Comparison of ENCODE assay signal across 2 cellular contexts in the genomic region with DNA sequence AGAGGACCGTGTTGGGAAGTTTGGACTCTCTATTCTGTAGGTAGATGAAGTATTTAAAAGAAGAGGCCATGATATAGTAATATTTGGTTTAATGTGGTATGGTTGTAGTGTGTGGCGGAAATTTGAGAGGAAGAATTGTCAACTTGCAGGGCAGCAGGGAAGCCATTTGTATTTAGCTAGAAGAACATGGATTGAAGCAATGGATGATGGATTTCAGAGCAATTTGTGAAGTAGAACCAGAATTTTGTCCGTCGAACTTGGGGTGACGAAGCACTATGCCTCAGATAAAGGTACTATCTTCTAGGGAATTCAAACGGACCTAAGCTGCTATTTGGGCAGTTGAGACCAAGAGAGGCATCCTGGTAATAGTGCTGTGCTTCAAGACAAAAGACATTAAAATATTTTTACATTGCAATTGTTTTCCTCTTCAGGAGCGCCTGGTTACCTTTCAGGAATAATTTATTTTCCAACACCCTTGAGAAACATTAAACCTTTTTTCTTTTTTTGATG.
A peak's percentile ranks its signal among the peaks of the same experiment; 100 is the strongest.
TF ChIP-seq lines count a peak whose summit lies in the region.

No MANE protein-coding gene starts in this region.

TF ChIP-seq in A549, 52 proteins besides CTCF, POLR2A, EP300 and RAD21 (continued from another document):
- TF ChIP-seq TFCP2L1 (CRISPR knock-in tag; IDR thresholded peaks at IDR 0.05) (no peak), PHF8 (IDR thresholded peaks at IDR 0.05; ENCODE audit: borderline replicate concordance, low read depth) (no peak), BHLHE40 (IDR thresholded peaks at IDR 0.05; ENCODE audit: low read depth, low read length) (no peak), FOSB (CRISPR knock-in tag; IDR thresholded peaks at IDR 0.05) (no peak), MAZ (IDR thresholded peaks at IDR 0.05; ENCODE audit: borderline replicate concordance, low read depth, low read length) (no peak), HOXB13 (CRISPR knock-in tag; IDR thresholded peaks at IDR 0.05; ENCODE audit: low read depth) (0 out of 2 replicates have a peak, but pooled peaks have one; percentile 61), JUNB (IDR thresholded peaks at IDR 0.05) (no peak)
- TF ChIP-seq, protein P1, sequence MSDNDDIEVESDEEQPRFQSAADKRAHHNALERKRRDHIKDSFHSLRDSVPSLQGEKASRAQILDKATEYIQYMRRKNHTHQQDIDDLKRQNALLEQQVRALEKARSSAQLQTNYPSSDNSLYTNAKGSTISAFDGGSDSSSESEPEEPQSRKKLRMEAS (IDR thresholded peaks at IDR 0.05), result no peak
- TF ChIP-seq, protein P2, sequence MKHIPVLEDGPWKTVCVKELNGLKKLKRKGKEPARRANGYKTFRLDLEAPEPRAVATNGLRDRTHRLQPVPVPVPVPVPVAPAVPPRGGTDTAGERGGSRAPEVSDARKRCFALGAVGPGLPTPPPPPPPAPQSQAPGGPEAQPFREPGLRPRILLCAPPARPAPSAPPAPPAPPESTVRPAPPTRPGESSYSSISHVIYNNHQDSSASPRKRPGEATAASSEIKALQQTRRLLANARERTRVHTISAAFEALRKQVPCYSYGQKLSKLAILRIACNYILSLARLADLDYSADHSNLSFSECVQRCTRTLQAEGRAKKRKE (CRISPR knock-in tag; IDR thresholded peaks at IDR 0.05; ENCODE audit: low read depth), result 0 out of 2 replicates have a peak, but pooled peaks have one; percentile 33
- TF ChIP-seq, protein P3, sequence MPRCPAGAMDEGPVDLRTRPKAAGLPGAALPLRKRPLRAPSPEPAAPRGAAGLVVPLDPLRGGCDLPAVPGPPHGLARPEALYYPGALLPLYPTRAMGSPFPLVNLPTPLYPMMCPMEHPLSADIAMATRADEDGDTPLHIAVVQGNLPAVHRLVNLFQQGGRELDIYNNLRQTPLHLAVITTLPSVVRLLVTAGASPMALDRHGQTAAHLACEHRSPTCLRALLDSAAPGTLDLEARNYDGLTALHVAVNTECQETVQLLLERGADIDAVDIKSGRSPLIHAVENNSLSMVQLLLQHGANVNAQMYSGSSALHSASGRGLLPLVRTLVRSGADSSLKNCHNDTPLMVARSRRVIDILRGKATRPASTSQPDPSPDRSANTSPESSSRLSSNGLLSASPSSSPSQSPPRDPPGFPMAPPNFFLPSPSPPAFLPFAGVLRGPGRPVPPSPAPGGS (IDR thresholded peaks at IDR 0.05), result no peak
TF ChIP-seq in A549: peak in this region for 2.

TF ChIP-seq in GM23338, 12 proteins besides CTCF, POLR2A, EP300 and RAD21 (continued from another document):
- TF ChIP-seq POLR2AphosphoS5 (IDR thresholded peaks at IDR 0.05; ENCODE audit: low read depth) (no peak), EZH2 (IDR thresholded peaks at IDR 0.05; ENCODE audit: low read depth, unreplicated experiment) (no peak), EZH2phosphoT487 (IDR thresholded peaks at IDR 0.05; ENCODE audit: unreplicated experiment) (no peak), STAT1 (IDR thresholded peaks at IDR 0.05; ENCODE audit: unreplicated experiment) (no peak), ZNF114 (CRISPR knock-in tag; IDR thresholded peaks at IDR 0.05) (no peak), NANOG (IDR thresholded peaks at IDR 0.05; ENCODE audit: borderline replicate concordance) (no peak), CREB1 (CRISPR knock-in tag; IDR thresholded peaks at IDR 0.05; ENCODE audit: low read depth) (no peak)
- TF ChIP-seq, protein P4, sequence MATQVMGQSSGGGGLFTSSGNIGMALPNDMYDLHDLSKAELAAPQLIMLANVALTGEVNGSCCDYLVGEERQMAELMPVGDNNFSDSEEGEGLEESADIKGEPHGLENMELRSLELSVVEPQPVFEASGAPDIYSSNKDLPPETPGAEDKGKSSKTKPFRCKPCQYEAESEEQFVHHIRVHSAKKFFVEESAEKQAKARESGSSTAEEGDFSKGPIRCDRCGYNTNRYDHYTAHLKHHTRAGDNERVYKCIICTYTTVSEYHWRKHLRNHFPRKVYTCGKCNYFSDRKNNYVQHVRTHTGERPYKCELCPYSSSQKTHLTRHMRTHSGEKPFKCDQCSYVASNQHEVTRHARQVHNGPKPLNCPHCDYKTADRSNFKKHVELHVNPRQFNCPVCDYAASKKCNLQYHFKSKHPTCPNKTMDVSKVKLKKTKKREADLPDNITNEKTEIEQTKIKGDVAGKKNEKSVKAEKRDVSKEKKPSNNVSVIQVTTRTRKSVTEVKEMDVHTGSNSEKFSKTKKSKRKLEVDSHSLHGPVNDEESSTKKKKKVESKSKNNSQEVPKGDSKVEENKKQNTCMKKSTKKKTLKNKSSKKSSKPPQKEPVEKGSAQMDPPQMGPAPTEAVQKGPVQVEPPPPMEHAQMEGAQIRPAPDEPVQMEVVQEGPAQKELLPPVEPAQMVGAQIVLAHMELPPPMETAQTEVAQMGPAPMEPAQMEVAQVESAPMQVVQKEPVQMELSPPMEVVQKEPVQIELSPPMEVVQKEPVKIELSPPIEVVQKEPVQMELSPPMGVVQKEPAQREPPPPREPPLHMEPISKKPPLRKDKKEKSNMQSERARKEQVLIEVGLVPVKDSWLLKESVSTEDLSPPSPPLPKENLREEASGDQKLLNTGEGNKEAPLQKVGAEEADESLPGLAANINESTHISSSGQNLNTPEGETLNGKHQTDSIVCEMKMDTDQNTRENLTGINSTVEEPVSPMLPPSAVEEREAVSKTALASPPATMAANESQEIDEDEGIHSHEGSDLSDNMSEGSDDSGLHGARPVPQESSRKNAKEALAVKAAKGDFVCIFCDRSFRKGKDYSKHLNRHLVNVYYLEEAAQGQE (IDR thresholded peaks at IDR 0.05; ENCODE audit: unreplicated experiment), result no peak
- TF ChIP-seq, protein P5, sequence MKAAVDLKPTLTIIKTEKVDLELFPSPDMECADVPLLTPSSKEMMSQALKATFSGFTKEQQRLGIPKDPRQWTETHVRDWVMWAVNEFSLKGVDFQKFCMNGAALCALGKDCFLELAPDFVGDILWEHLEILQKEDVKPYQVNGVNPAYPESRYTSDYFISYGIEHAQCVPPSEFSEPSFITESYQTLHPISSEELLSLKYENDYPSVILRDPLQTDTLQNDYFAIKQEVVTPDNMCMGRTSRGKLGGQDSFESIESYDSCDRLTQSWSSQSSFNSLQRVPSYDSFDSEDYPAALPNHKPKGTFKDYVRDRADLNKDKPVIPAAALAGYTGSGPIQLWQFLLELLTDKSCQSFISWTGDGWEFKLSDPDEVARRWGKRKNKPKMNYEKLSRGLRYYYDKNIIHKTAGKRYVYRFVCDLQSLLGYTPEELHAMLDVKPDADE (IDR thresholded peaks at IDR 0.05), result no peak
- TF ChIP-seq, protein P6, sequence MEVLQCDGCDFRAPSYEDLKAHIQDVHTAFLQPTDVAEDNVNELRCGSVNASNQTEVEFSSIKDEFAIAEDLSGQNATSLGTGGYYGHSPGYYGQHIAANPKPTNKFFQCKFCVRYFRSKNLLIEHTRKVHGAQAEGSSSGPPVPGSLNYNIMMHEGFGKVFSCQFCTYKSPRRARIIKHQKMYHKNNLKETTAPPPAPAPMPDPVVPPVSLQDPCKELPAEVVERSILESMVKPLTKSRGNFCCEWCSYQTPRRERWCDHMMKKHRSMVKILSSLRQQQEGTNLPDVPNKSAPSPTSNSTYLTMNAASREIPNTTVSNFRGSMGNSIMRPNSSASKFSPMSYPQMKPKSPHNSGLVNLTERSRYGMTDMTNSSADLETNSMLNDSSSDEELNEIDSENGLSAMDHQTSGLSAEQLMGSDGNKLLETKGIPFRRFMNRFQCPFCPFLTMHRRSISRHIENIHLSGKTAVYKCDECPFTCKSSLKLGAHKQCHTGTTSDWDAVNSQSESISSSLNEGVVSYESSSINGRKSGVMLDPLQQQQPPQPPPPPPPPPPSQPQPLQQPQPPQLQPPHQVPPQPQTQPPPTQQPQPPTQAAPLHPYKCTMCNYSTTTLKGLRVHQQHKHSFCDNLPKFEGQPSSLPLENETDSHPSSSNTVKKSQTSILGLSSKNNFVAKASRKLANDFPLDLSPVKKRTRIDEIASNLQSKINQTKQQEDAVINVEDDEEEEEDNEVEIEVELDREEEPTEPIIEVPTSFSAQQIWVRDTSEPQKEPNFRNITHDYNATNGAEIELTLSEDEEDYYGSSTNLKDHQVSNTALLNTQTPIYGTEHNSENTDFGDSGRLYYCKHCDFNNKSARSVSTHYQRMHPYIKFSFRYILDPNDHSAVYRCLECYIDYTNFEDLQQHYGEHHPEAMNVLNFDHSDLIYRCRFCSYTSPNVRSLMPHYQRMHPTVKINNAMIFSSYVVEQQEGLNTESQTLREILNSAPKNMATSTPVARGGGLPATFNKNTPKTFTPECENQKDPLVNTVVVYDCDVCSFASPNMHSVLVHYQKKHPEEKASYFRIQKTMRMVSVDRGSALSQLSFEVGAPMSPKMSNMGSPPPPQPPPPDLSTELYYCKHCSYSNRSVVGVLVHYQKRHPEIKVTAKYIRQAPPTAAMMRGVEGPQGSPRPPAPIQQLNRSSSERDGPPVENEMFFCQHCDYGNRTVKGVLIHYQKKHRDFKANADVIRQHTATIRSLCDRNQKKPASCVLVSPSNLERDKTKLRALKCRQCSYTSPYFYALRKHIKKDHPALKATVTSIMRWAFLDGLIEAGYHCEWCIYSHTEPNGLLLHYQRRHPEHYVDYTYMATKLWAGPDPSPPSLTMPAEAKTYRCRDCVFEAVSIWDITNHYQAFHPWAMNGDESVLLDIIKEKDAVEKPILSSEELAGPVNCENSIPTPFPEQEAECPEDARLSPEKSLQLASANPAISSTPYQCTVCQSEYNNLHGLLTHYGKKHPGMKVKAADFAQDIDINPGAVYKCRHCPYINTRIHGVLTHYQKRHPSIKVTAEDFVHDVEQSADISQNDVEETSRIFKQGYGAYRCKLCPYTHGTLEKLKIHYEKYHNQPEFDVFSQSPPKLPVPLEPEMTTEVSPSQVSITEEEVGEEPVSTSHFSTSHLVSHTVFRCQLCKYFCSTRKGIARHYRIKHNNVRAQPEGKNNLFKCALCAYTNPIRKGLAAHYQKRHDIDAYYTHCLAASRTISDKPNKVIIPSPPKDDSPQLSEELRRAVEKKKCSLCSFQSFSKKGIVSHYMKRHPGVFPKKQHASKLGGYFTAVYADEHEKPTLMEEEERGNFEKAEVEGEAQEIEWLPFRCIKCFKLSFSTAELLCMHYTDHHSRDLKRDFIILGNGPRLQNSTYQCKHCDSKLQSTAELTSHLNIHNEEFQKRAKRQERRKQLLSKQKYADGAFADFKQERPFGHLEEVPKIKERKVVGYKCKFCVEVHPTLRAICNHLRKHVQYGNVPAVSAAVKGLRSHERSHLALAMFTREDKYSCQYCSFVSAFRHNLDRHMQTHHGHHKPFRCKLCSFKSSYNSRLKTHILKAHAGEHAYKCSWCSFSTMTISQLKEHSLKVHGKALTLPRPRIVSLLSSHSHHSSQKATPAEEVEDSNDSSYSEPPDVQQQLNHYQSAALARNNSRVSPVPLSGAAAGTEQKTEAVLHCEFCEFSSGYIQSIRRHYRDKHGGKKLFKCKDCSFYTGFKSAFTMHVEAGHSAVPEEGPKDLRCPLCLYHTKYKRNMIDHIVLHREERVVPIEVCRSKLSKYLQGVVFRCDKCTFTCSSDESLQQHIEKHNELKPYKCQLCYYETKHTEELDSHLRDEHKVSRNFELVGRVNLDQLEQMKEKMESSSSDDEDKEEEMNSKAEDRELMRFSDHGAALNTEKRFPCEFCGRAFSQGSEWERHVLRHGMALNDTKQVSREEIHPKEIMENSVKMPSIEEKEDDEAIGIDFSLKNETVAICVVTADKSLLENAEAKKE (CRISPR knock-in tag; IDR thresholded peaks at IDR 0.05), result no peak
